16 cellular contexts compared by ENCODE assay signal in the genomic region with DNA sequence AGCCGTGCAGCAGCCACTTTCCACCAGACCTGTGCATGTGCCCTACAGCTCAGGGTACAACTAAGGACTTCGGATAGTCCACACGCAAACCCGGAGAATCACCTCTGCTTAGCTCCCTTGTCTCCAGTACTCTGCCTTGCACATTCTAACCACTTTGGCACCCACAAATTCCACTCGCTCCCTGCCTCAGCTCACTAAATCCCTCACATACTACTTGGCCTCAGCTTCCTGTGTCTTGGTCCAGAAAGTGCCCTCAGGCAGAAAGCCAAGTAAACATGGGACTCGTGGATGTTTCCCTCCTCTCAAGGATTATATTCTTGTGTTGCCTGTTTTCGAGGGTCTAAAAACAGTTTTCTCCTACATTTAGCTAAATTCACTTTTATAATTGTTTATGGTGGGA.
A peak's percentile ranks its signal among the peaks of the same experiment; 100 is the strongest.
DNase-seq lines count a peak whose midpoint lies in the region; ATAC-seq and TF ChIP-seq lines count a peak whose summit lies in the region.
"Had no signal": no experiment of that assay in that cellular context is flagged by ENCODE, and none has a peak within 500 bp of the region (broad histone marks: within the 10 kb centered on the region; RNA-seq: fewer than 3 reads in every experiment).

No MANE protein-coding gene starts in this region.

- H2BK12ac ChIP-seq in mesenchymal stem cell (ENCODE audit: low read length in 2 of 2) = no peak overlapping the region

- H2BK5ac ChIP-seq in mesenchymal stem cell (ENCODE audit: low read depth, low read length, poor library complexity, severe bottlenecking) = no peak overlapping the region

- H2AFZ ChIP-seq in mesenchymal stem cell (ENCODE audit: low read depth, low read length) = no peak overlapping the region
- H2AFZ ChIP-seq: GM23338 had no signal

- H2BK15ac ChIP-seq in mesenchymal stem cell (ENCODE audit: low read depth, poor library complexity, severe bottlenecking) = no peak overlapping the region

- no peak overlapping the region for H2AK5ac ChIP-seq in mesenchymal stem cell (ENCODE audit: low read length, severe bottlenecking)

- H3K4me2 ChIP-seq in mesenchymal stem cell (ENCODE audit: low read length, poor library complexity, severe bottlenecking) = no peak overlapping the region
- H3K4me2 ChIP-seq: GM23338 had no signal

- peaks cover 4% of the 10 kb centered on the region for H3K79me1 ChIP-seq in mesenchymal stem cell (replicated peaks; ENCODE audit: low read length, poor library complexity, severe bottlenecking)

- intact Hi-C loops in esophagus squamous epithelium (cut with DNase I) = no loop called here
- intact Hi-C loops in psoas muscle (cut with DNase I) = no loop called here

- no peak overlapping the region for H3K18ac ChIP-seq in mesenchymal stem cell (ENCODE audit: low read depth in 1 of 2, low read length in 2 of 2)

- H3K4ac ChIP-seq in mesenchymal stem cell (ENCODE audit: low read depth in 1 of 2, low read length in 2 of 2) = no peak overlapping the region

- TF ChIP-seq CTCF in esophagus squamous epithelium (IDR thresholded peaks at IDR 0.05) (no peak), psoas muscle (IDR thresholded peaks at IDR 0.05) (no peak)

- no peak overlapping the region for H4K8ac ChIP-seq in mesenchymal stem cell (ENCODE audit: low read length)

- no peaks in the 10 kb centered on the region for H3K4me1 ChIP-seq in mesenchymal stem cell (ENCODE audit: control insufficient read depth, insufficient read depth, low read depth, low read length)
- H3K4me1 ChIP-seq in esophagus squamous epithelium = peaks cover 0 to 4% (median 0%) of the 10 kb centered on the region in 3 donors
- H3K4me1 ChIP-seq in psoas muscle = no peaks in the 10 kb centered on the region

- H3K27me3 ChIP-seq in MG63 = no peaks in the 10 kb centered on the region
- no peaks in the 10 kb centered on the region for H3K27me3 ChIP-seq in mesenchymal stem cell (ENCODE audit: control insufficient read depth in 1 of 2, insufficient read depth in 1 of 2, low read length in 2 of 2)
- H3K27me3 ChIP-seq in esophagus squamous epithelium = no peaks in the 10 kb centered on the region
- H3K27me3 ChIP-seq in psoas muscle (ENCODE audit: insufficient read depth in 3 of 3, low read length in 2 of 3) = no peaks in the 10 kb centered on the region

- H3K4me3 ChIP-seq in MG63 = no peak overlapping the region
- no peak overlapping the region for H3K4me3 ChIP-seq in mesenchymal stem cell (ENCODE audit: insufficient read depth in 1 of 2, low read depth in 1 of 2, low read length in 2 of 2)
- H3K4me3 ChIP-seq in esophagus squamous epithelium = no peak overlapping the region
- H3K4me3 ChIP-seq in psoas muscle = no peak overlapping the region
- H3K4me3 ChIP-seq: GM23338 had no signal

- H3K27ac ChIP-seq in mesenchymal stem cell (ENCODE audit: low read length, poor library complexity, severe bottlenecking) (no peak overlapping the region), esophagus squamous epithelium (no peak overlapping the region), psoas muscle (no peak overlapping the region)
- H3K27ac ChIP-seq: C4-2B had no signal

- no peak overlapping the region for H3K14ac ChIP-seq in mesenchymal stem cell (ENCODE audit: low read length in 2 of 2)

- no peak overlapping the region for H3K23ac ChIP-seq in mesenchymal stem cell (ENCODE audit: low read length in 2 of 2)

- H3K36me3 ChIP-seq in MG63 = peaks cover 21% of the 10 kb centered on the region
- H3K36me3 ChIP-seq in mesenchymal stem cell (ENCODE audit: control insufficient read depth in 1 of 2, insufficient read depth in 2 of 2, low read depth in 1 of 2, low read length in 2 of 2) = peaks cover 16 to 38% of the 10 kb centered on the region in 2 experiments
- H3K36me3 ChIP-seq in esophagus squamous epithelium = peaks cover 0 to 87% (median 0%) of the 10 kb centered on the region in 3 donors
- H3K36me3 ChIP-seq in psoas muscle (ENCODE audit: insufficient read depth in 1 of 2, low read depth in 1 of 2) = peaks cover 2 to 22% of the 10 kb centered on the region in 2 donors

- H4K91ac ChIP-seq in mesenchymal stem cell (ENCODE audit: low read length) = no peak overlapping the region

- H3K9ac ChIP-seq in mesenchymal stem cell (ENCODE audit: low read length) = no peak overlapping the region

- no peaks in the 10 kb centered on the region for H3K9me3 ChIP-seq in MG63
- no peaks in the 10 kb centered on the region for H3K9me3 ChIP-seq in mesenchymal stem cell (ENCODE audit: control insufficient read depth, low read length)
- no peaks in the 10 kb centered on the region for H3K9me3 ChIP-seq in esophagus squamous epithelium
- no peaks in the 10 kb centered on the region for H3K9me3 ChIP-seq in psoas muscle

- TF ChIP-seq POLR2A in esophagus squamous epithelium (IDR thresholded peaks at IDR 0.05) = no peak

- DNase-seq in EH (ENCODE audit: low read depth) = peak; percentile 55
- peak; percentile 5 for DNase-seq in MG63
- DNase-seq in dermis blood vessel endothelial cell = peak; percentile 8
- DNase-seq in mesenchymal stem cell = peak; percentile 19
- DNase-seq in esophagus squamous epithelium (lab: John Stamatoyannopoulos, UW) = no peak
- DNase-seq in inferior parietal cortex (ENCODE audit: extremely low spot score) = no peak
- no peak for DNase-seq in psoas muscle
- DNase-seq in H4 (ENCODE audit: low spot score) = no peak
- DNase-seq: NCI-H187 treated with DMSO at 0.1 percent for 48 hours, NCI-H2171, NCI-H82, SHP77 treated with DMSO at 0.1 percent for 48 hours had no signal

- WGBS in mesenchymal stem cell = 93% methylated on average over 5 of the region's 7 CpGs
- WGBS in esophagus squamous epithelium, 2 donors = 66 to 72% methylated on average over 7 of the region's 7 CpGs
- WGBS in psoas muscle, 3 donors = 56 to 69% (median 62%) methylated on average over 7 of the region's 7 CpGs

- H2BK120ac ChIP-seq in mesenchymal stem cell (ENCODE audit: low read depth, low read length) = no peak overlapping the region

- ATAC-seq in psoas muscle = no peak
- ATAC-seq: GM23338, HepG2, Panc1 had no signal

Comparison
In these comparisons a context has a peak if more than half of its experiments do, and no peak if none do; other contexts are left out.
1. DNase-seq: peak in EH (single experiment), MG63 (single experiment), dermis blood vessel endothelial cell (single experiment) and mesenchymal stem cell (single experiment); none in esophagus squamous epithelium (single experiment), inferior parietal cortex (single experiment), psoas muscle (0 of 2) and H4 (single experiment).